1 cellular context compared by ENCODE assay signal in genomic region chr11:73598719-73599379, GRCh38.
TF ChIP-seq lines count a peak whose summit lies in the region.

No MANE protein-coding gene starts in this region.

TF ChIP-seq in H1, 55 proteins besides CTCF, POLR2A, EP300 and RAD21 (continued from another document):
- no peak for TF ChIP-seq MAFK (IDR thresholded peaks at IDR 0.05; ENCODE audit: low read depth, low read length)
TF ChIP-seq in H1: peak in this region for 3.
